ENCODE assay signal across 9 cellular contexts in genomic region chr10:1136268-1136667, GRCh38.
"Had no signal": no experiment of that assay in that cellular context is flagged by ENCODE, and none has a peak within 500 bp of the region (broad histone marks: within the 10 kb centered on the region; RNA-seq: fewer than 3 reads in every experiment).

No MANE protein-coding gene starts in this region.

- H3K36me3 ChIP-seq: HAP-1 had no signal

- H3K27ac Mint-ChIP-seq: HFFc6, IgD-negative memory B cell had no signal

- H3K9me3 ChIP-seq: HAP-1 had no signal

- H3K9ac ChIP-seq: GM23248 had no signal

- H3K4me3 Mint-ChIP-seq: HFFc6, IgD-negative memory B cell had no signal

- DNase-seq: GM23248, GOT3, HFFc6, KBM-7 had no signal

- ATAC-seq: HCT116, HepG2 had no signal

- H3K4me3 ChIP-seq: GM23248, HAP-1 had no signal

- H3K27ac ChIP-seq: GM23248, HL-60 had no signal

- H3K4me1 ChIP-seq: HAP-1 had no signal
